Comparison of ENCODE assay signal across 12 cellular contexts in the genomic region with DNA sequence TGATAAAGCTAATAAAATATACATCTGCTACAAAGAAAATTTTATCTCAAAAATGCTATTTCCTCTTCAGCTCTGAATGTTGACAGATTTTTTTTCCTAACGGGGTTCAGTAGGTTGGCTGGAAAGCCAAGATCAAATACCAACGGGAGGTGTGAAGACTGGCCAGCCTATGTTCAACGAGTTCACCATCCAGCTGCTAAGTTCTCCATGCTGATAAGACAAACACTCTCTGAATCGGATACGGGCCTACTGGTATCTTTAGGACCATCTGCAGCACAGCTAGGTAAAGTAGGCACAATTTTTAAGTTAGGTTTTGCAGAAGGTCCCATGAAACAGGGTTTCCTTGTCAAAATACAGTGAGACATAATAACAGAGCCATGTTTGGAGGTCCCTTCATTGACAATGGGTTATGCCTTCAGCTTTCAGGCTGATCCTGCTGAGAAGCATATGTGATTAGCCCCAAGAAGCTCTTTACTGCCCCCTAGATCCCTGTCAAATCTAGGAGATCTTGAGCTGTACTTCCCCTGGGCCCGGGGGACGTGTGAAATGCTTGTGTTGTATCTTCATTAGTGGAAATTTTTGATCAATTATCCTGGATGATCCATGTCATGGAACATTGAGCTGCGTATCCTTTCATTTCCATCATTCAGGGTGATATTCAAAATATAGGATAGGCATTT.
DNase-seq lines count a peak whose midpoint lies in the region; ATAC-seq and TF ChIP-seq lines count a peak whose summit lies in the region.
"Had no signal": no experiment of that assay in that cellular context is flagged by ENCODE, and none has a peak within 500 bp of the region (broad histone marks: within the 10 kb centered on the region; RNA-seq: fewer than 3 reads in every experiment).

No MANE protein-coding gene starts in this region.

- H3K4me3 ChIP-seq in Loucy (ENCODE audit: low read length, poor library complexity, severe bottlenecking): no peak overlapping the region
- H3K4me3 ChIP-seq in sigmoid colon: no peak overlapping the region
- H3K4me3 ChIP-seq: smooth muscle cell had no signal

- H3K27me3 Mint-ChIP-seq in activated CD8-positive, alpha-beta T cell treated with anti-CD3 and anti-CD28 coated beads for 36 hours: peaks cover 6% of the 10 kb centered on the region
- no peaks in the 10 kb centered on the region for H3K27me3 Mint-ChIP-seq in activated CD8-positive, alpha-beta T cell treated with anti-CD3 and anti-CD28 coated beads, Interleukin-2, amount 10 ng/mL, durations not matched to agents 7 days and 5 days (ENCODE audit: low read depth)
- peaks cover 4% of the 10 kb centered on the region for H3K27me3 Mint-ChIP-seq in endothelial cell (ENCODE audit: unreplicated experiment)
- peaks cover 34% of the 10 kb centered on the region for H3K27me3 Mint-ChIP-seq in progenitor cell of endocrine pancreas

- H3K4me1 ChIP-seq in Loucy (ENCODE audit: insufficient read depth, low read length, poor library complexity, severe bottlenecking) (no peaks in the 10 kb centered on the region), sigmoid colon (peaks cover 0 to 49% (median 41%) of the 10 kb centered on the region in 4 donors)

- H3K9me3 ChIP-seq in Loucy (ENCODE audit: insufficient read depth, low read depth, low read length) (no peaks in the 10 kb centered on the region), sigmoid colon (no peaks in the 10 kb centered on the region)

- no peak overlapping the region for H3K4me2 ChIP-seq in Loucy (ENCODE audit: low read depth, low read length, poor library complexity, severe bottlenecking)
- H3K4me2 ChIP-seq: smooth muscle cell had no signal

- H3K79me2 ChIP-seq in Loucy (ENCODE audit: insufficient read depth, low read length): no peaks in the 10 kb centered on the region

- no peak overlapping the region for H3K27ac Mint-ChIP-seq in activated CD8-positive, alpha-beta T cell treated with anti-CD3 and anti-CD28 coated beads for 36 hours
- H3K27ac Mint-ChIP-seq in activated CD8-positive, alpha-beta T cell treated with anti-CD3 and anti-CD28 coated beads, Interleukin-2, amount 10 ng/mL, durations not matched to agents 7 days and 5 days: no peak overlapping the region
- H3K27ac Mint-ChIP-seq in endothelial cell (ENCODE audit: unreplicated experiment) (no peak overlapping the region), progenitor cell of endocrine pancreas (no peak overlapping the region)
- H3K27ac Mint-ChIP-seq: CD4-positive, CD25-positive, alpha-beta regulatory T cell had no signal

- no peaks in the 10 kb centered on the region for H3K9me3 Mint-ChIP-seq in activated CD8-positive, alpha-beta T cell treated with anti-CD3 and anti-CD28 coated beads for 36 hours
- H3K9me3 Mint-ChIP-seq in activated CD8-positive, alpha-beta T cell treated with anti-CD3 and anti-CD28 coated beads, Interleukin-2, amount 10 ng/mL, durations not matched to agents 7 days and 5 days (ENCODE audit: insufficient read depth): no peaks in the 10 kb centered on the region
- H3K9me3 Mint-ChIP-seq in endothelial cell (ENCODE audit: unreplicated experiment) (no peaks in the 10 kb centered on the region), progenitor cell of endocrine pancreas (ENCODE audit: low read depth) (no peaks in the 10 kb centered on the region)
- H3K9me3 Mint-ChIP-seq: CD4-positive, CD25-positive, alpha-beta regulatory T cell had no signal

- POLR2A ChIA-PET in activated CD8-positive, alpha-beta T cell treated with anti-CD3 and anti-CD28 coated beads for 36 hours (lab: Charles Lee): no interaction called here
- POLR2A ChIA-PET in activated CD8-positive, alpha-beta T cell treated with anti-CD3 and anti-CD28 coated beads, Interleukin-2, amount 10 ng/mL, durations not matched to agents 7 days and 5 days (lab: Charles Lee): interaction anchor here (0.6 kb wide), 1 partner anchor 22 kb away, joined by 3 read pairs; no protein-coding TSS in a partner anchor

- H2AFZ ChIP-seq in Loucy (ENCODE audit: low read length): 0 out of 2 replicates have a peak overlapping the region, but pooled peaks have one; percentile 2

- no peak for TF ChIP-seq CTCF in activated CD8-positive, alpha-beta T cell treated with anti-CD3 and anti-CD28 coated beads for 36 hours (IDR thresholded peaks at IDR 0.05)
- TF ChIP-seq CTCF in Loucy (conservative IDR thresholded peaks at IDR 0.05; ENCODE audit: low read length) (peak; percentile 73), endothelial cell (IDR thresholded peaks at IDR 0.05; ENCODE audit: unreplicated experiment) (peak; percentile 12), sigmoid colon (IDR thresholded peaks at IDR 0.05) (no peak), progenitor cell of endocrine pancreas (IDR thresholded peaks at IDR 0.05; ENCODE audit: unreplicated experiment) (no peak)

- WGBS in sigmoid colon, 2 donors: 75 to 79% methylated on average over 8 of the region's 8 CpGs

- no peaks in the 10 kb centered on the region for H3K36me3 Mint-ChIP-seq in activated CD8-positive, alpha-beta T cell treated with anti-CD3 and anti-CD28 coated beads for 36 hours (ENCODE audit: low read depth)
- H3K36me3 Mint-ChIP-seq in activated CD8-positive, alpha-beta T cell treated with anti-CD3 and anti-CD28 coated beads, Interleukin-2, amount 10 ng/mL, durations not matched to agents 7 days and 5 days (ENCODE audit: low read depth): no peaks in the 10 kb centered on the region
- no peaks in the 10 kb centered on the region for H3K36me3 Mint-ChIP-seq in endothelial cell (ENCODE audit: low read depth, unreplicated experiment)
- no peaks in the 10 kb centered on the region for H3K36me3 Mint-ChIP-seq in progenitor cell of endocrine pancreas (ENCODE audit: insufficient read depth)
- H3K36me3 Mint-ChIP-seq: CD4-positive, CD25-positive, alpha-beta regulatory T cell had no signal

- H3K27ac ChIP-seq in sigmoid colon: peak overlapping the region; percentile 59 to 71 (median 68)

- H3K4me3 Mint-ChIP-seq in activated CD8-positive, alpha-beta T cell treated with anti-CD3 and anti-CD28 coated beads for 36 hours: no peak overlapping the region
- H3K4me3 Mint-ChIP-seq in activated CD8-positive, alpha-beta T cell treated with anti-CD3 and anti-CD28 coated beads, Interleukin-2, amount 10 ng/mL, durations not matched to agents 7 days and 5 days: no peak overlapping the region
- no peak overlapping the region for H3K4me3 Mint-ChIP-seq in endothelial cell (ENCODE audit: unreplicated experiment)
- H3K4me3 Mint-ChIP-seq in progenitor cell of endocrine pancreas (ENCODE audit: low read depth): no peak overlapping the region
- H3K4me3 Mint-ChIP-seq: CD4-positive, CD25-positive, alpha-beta regulatory T cell had no signal

- no peak for ATAC-seq in activated CD8-positive, alpha-beta T cell treated with anti-CD3 and anti-CD28 coated beads for 36 hours
- no peak for ATAC-seq in activated CD8-positive, alpha-beta T cell treated with anti-CD3 and anti-CD28 coated beads, Interleukin-2, amount 10 ng/mL, durations not matched to agents 7 days and 5 days
- no peak for ATAC-seq in HG02610 (IDR thresholded peaks at IDR 0.05; ENCODE audit: unreplicated experiment)
- ATAC-seq: left colon had no signal

- peak; percentile 7 for DNase-seq in activated CD8-positive, alpha-beta T cell treated with anti-CD3 and anti-CD28 coated beads for 36 hours
- DNase-seq in activated CD8-positive, alpha-beta T cell treated with anti-CD3 and anti-CD28 coated beads, Interleukin-2, amount 10 ng/mL, durations not matched to agents 7 days and 5 days: no peak
- DNase-seq in endothelial cell (ENCODE audit: low spot score) (no peak), sigmoid colon (no peak), progenitor cell of endocrine pancreas (ENCODE audit: low spot score, unreplicated experiment) (no peak), GM19238 (ENCODE audit: insufficient read length, low spot score) (no peak)
- DNase-seq: cerebellar nuclear complex, left colon had no signal

- intact Hi-C loops in activated CD8-positive, alpha-beta T cell treated with anti-CD3 and anti-CD28 coated beads for 36 hours (cut with micrococcal nuclease): no loop called here
- intact Hi-C loops in sigmoid colon (cut with DNase I): no loop called here

- TF ChIP-seq EP300 in sigmoid colon (IDR thresholded peaks at IDR 0.05): no peak

- no peaks in the 10 kb centered on the region for H3K4me1 Mint-ChIP-seq in activated CD8-positive, alpha-beta T cell treated with anti-CD3 and anti-CD28 coated beads for 36 hours (ENCODE audit: low read depth)
- H3K4me1 Mint-ChIP-seq in activated CD8-positive, alpha-beta T cell treated with anti-CD3 and anti-CD28 coated beads, Interleukin-2, amount 10 ng/mL, durations not matched to agents 7 days and 5 days (ENCODE audit: low read depth): no peaks in the 10 kb centered on the region
- H3K4me1 Mint-ChIP-seq in endothelial cell (ENCODE audit: unreplicated experiment): peaks cover 2% of the 10 kb centered on the region
- H3K4me1 Mint-ChIP-seq in progenitor cell of endocrine pancreas (ENCODE audit: low read depth): peaks cover 1% of the 10 kb centered on the region
- H3K4me1 Mint-ChIP-seq: CD4-positive, CD25-positive, alpha-beta regulatory T cell had no signal

- no peak for TF ChIP-seq POLR2A in sigmoid colon (IDR thresholded peaks at IDR 0.05)

- no peaks in the 10 kb centered on the region for H4K20me1 ChIP-seq in Loucy (ENCODE audit: insufficient read depth, low read length, poor library complexity, severe bottlenecking)

- H3K27me3 ChIP-seq in Loucy (ENCODE audit: insufficient read depth, low read length, poor library complexity, severe bottlenecking): no peaks in the 10 kb centered on the region
- no peaks in the 10 kb centered on the region for H3K27me3 ChIP-seq in sigmoid colon

- no peaks in the 10 kb centered on the region for H3K9me2 ChIP-seq in Loucy (replicated peaks; ENCODE audit: low read depth, low read length)

- CTCF ChIA-PET in activated CD8-positive, alpha-beta T cell treated with anti-CD3 and anti-CD28 coated beads for 36 hours (lab: Charles Lee): interaction anchor here (0.7 to 1.8 kb wide), 7 partner anchors 10 to 151 kb away, joined by 3 to 6 read pairs (median 3); no protein-coding TSS in a partner anchor
- CTCF ChIA-PET in activated CD8-positive, alpha-beta T cell treated with anti-CD3 and anti-CD28 coated beads, Interleukin-2, amount 10 ng/mL, durations not matched to agents 7 days and 5 days (lab: Charles Lee): interaction anchor here (1.1 to 1.4 kb wide), 2 partner anchors 22 to 32 kb away, joined by 3 read pairs; no protein-coding TSS in a partner anchor

- H3K9ac ChIP-seq in Loucy (ENCODE audit: low read depth, low read length, poor library complexity, severe bottlenecking): no peak overlapping the region

- H3K36me3 ChIP-seq in Loucy (ENCODE audit: insufficient read depth, low read length) (no peaks in the 10 kb centered on the region), sigmoid colon (peaks cover 0 to 13% (median 3%) of the 10 kb centered on the region in 4 donors)

- no peaks in the 10 kb centered on the region for H3F3A ChIP-seq in Loucy (ENCODE audit: low read depth)

Comparison
In these comparisons a context has a peak if more than half of its experiments do, and no peak if none do; other contexts are left out.
1. CTCF ChIP-seq: peak in Loucy (single experiment) and endothelial cell (single experiment); none in activated CD8-positive, alpha-beta T cell treated with anti-CD3 and anti-CD28 coated beads for 36 hours (single experiment), sigmoid colon (0 of 4) and progenitor cell of endocrine pancreas (single experiment).